In the genomic region with DNA sequence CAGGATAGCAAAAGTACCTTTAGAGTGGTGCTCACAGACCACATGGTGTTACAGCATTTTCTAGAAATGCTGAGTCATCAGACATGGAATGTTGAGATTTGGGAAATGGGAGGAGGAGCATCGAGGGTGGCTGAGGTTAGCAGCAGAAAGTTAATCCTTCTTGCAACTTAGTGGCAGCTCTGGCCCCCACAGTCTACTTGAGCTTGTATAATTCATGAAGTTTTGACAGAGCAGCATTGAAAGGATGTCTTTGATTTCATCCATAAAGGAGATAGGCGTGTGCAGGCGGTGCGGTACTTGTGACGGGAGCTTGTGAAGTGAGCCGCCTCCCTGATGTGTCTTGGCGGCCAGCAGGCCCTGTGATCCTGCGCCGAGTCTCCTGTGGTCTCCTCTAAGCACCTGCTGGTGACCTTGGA, we compare ENCODE assay signal across 1 cellular context.
TF ChIP-seq lines count a peak whose summit lies in the region.

No MANE protein-coding gene starts in this region.

TF ChIP-seq in IMR-90, 13 proteins besides CTCF, POLR2A, EP300 and RAD21 (continued from another document):
- TF ChIP-seq, protein P1, sequence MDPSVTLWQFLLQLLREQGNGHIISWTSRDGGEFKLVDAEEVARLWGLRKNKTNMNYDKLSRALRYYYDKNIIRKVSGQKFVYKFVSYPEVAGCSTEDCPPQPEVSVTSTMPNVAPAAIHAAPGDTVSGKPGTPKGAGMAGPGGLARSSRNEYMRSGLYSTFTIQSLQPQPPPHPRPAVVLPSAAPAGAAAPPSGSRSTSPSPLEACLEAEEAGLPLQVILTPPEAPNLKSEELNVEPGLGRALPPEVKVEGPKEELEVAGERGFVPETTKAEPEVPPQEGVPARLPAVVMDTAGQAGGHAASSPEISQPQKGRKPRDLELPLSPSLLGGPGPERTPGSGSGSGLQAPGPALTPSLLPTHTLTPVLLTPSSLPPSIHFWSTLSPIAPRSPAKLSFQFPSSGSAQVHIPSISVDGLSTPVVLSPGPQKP (IDR thresholded peaks at IDR 0.05; ENCODE audit: borderline replicate concordance, low read depth, low read length), result no peak
- TF ChIP-seq NFE2L2 (IDR thresholded peaks at IDR 0.05; ENCODE audit: low read depth, low read length) (peak; percentile 98), CEBPB (IDR thresholded peaks at IDR 0.05; ENCODE audit: low read depth, low read length) (0 out of 2 replicates have a peak, but pooled peaks have one; percentile 3)
